ENCODE assay signal across 17 cellular contexts in the genomic region with DNA sequence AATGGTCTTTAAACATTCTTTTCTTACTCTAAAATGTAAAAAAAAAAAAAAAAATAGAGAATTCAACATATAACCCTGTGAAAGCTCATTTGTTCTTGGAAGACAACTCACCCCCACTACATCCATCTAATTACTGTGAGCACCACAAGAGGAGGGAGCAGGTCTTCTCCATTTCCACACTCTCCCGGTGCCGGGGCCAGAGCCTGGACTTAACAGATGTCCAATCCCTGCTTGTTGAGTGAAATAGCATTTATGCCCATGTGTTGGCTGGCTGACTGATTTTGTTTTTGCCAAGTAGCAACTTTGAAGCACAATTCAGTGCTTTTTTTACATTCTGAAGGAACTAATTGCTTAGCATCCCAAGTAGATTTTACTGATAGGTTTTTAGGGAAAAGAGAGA. TPM values are rescaled to one million over a fixed set of nuclear protein-coding genes. Genes with fewer than 3 reads are reported as not detected.
"Had no signal": no experiment of that assay in that cellular context is flagged by ENCODE, and none has a peak within 500 bp of the region (broad histone marks: within the 10 kb centered on the region; RNA-seq: fewer than 3 reads in every experiment).

No MANE protein-coding gene starts in this region.

- H3K27me3 ChIP-seq: right lobe of liver, suprapubic skin, upper lobe of right lung had no signal

- H3K4me1 ChIP-seq: heart right ventricle, right lobe of liver, upper lobe of right lung had no signal

- H3K9me3 ChIP-seq: heart right ventricle, right lobe of liver, suprapubic skin, upper lobe of right lung had no signal

- DNase-seq: activated CD4-positive, alpha-beta memory T cell treated with anti-CD3 and anti-CD28 coated beads for 36 hours; activated CD4-positive, CD25-positive, alpha-beta regulatory T cell treated with anti-CD3 and anti-CD28 coated beads, Interleukin-2, amount 50 U/mL, for 72 hours; activated T-cell treated with anti-CD3 and anti-CD28 coated beads, Interleukin-2, amount 50 U/mL, for 72 hours; aorta; caudate nucleus; cortex of kidney; effector CD8-positive, alpha-beta T cell; heart right ventricle; occipital lobe; right lobe of liver; stimulated activated naive CD8-positive, alpha-beta T cell treated with anti-CD3 and anti-CD28 coated beads, Interleukin-15, Interleukin-2, amounts not matched to agents 100 U/mL and 50 U/mL, for 24 hours; upper lobe of right lung had no signal

- H3K27ac ChIP-seq: heart right ventricle, right lobe of liver, suprapubic skin, upper lobe of right lung had no signal

- H3K4me3 ChIP-seq: heart right ventricle, right lobe of liver, suprapubic skin, upper lobe of right lung had no signal

- H3K36me3 ChIP-seq: heart right ventricle, right lobe of liver, suprapubic skin, upper lobe of right lung had no signal

- ATAC-seq: activated T-cell treated with anti-CD3 and anti-CD28 coated beads, Interleukin-2, amount 50 U/mL, for 72 hours; heart right ventricle; left lobe of liver; right lobe of liver; stimulated activated naive CD8-positive, alpha-beta T cell treated with anti-CD3 and anti-CD28 coated beads, Interleukin-15, Interleukin-2, amounts not matched to agents 100 U/mL and 50 U/mL, for 24 hours; upper lobe of right lung had no signal

RNA-seq across cellular contexts. Expression of gene FGFBP1, which starts 43.0 kb away (rescaled TPM):
- total RNA-seq: activated CD4-positive, alpha-beta memory T cell treated with anti-CD3 and anti-CD28 coated beads for 36 hours; activated T-cell treated with anti-CD3 and anti-CD28 coated beads, Interleukin-2, amount 50 U/mL, for 72 hours; aorta; fibroblast of villous mesenchyme; heart right ventricle; left lobe of liver; occipital lobe; progenitor cell of endocrine pancreas; right lobe of liver; T-helper 2 cell treated with Interferon-gamma antibody and Interleukin-4, amounts not matched to agents 100 ng/mL and 5 ng/mL, for 36 hours had no signal
